ENCODE assay signal across 9 cellular contexts in genomic region chrX:65723706-65724105, GRCh38. TPM values are rescaled to one million over a fixed set of nuclear protein-coding genes. Genes with fewer than 3 reads are reported as not detected.
A peak's percentile ranks its signal among the peaks of the same experiment; 100 is the strongest.
DNase-seq lines count a peak whose midpoint lies in the region; ATAC-seq, FAIRE-seq and TF ChIP-seq lines count a peak whose summit lies in the region.
"Had no signal": no experiment of that assay in that cellular context is flagged by ENCODE, and none has a peak within 500 bp of the region (broad histone marks: within the 10 kb centered on the region; RNA-seq: fewer than 3 reads in every experiment).

No MANE protein-coding gene starts in this region.

- peaks cover 3% of the 10 kb centered on the region for H3K9me3 Mint-ChIP-seq in activated naive CD4-positive, alpha-beta T cell treated with anti-CD3 and anti-CD28 coated beads, Interleukin-2, amount 10 ng/mL, durations not matched to agents 7 days and 5 days
- H3K9me3 Mint-ChIP-seq in stimulated activated effector memory CD8-positive, alpha-beta T cell treated with anti-CD3 and anti-CD28 coated beads, Interleukin-12 subunit alpha, Interleukin-12 subunit beta, amount 100 ng/mL, for 72 hours: no peaks in the 10 kb centered on the region

- H3K4me1 Mint-ChIP-seq in activated naive CD4-positive, alpha-beta T cell treated with anti-CD3 and anti-CD28 coated beads, Interleukin-2, amount 10 ng/mL, durations not matched to agents 7 days and 5 days: peaks cover 91% of the 10 kb centered on the region
- peaks cover 76% of the 10 kb centered on the region for H3K4me1 Mint-ChIP-seq in stimulated activated effector memory CD8-positive, alpha-beta T cell treated with anti-CD3 and anti-CD28 coated beads, Interleukin-12 subunit alpha, Interleukin-12 subunit beta, amount 100 ng/mL, for 72 hours
- H3K4me1 Mint-ChIP-seq: nephron had no signal

- peak; percentile 64 for DNase-seq in activated effector memory CD4-positive, alpha-beta T cell treated with anti-CD3 and anti-CD28 coated beads, Interleukin-2, amount 50 U/mL, for 16 hours
- DNase-seq in activated effector memory CD4-positive, alpha-beta T cell treated with Interleukin-2 at 50 U/mL for 16 hours: no peak
- DNase-seq in activated naive CD4-positive, alpha-beta T cell treated with anti-CD3 and anti-CD28 coated beads, Interleukin-2, amount 10 ng/mL, durations not matched to agents 7 days and 5 days: peak; percentile 47
- no peak for DNase-seq in stimulated activated effector memory CD8-positive, alpha-beta T cell treated with anti-CD3 and anti-CD28 coated beads, Interleukin-12 subunit alpha, Interleukin-12 subunit beta, amount 100 ng/mL, for 72 hours (ENCODE audit: low spot score in 2 of 2)
- no peak for DNase-seq in mesenteric fat pad (ENCODE audit: low spot score)
- no peak for DNase-seq in tibial artery
- DNase-seq in H54 (ENCODE audit: insufficient read length, low spot score): no peak

- no peak overlapping the region for H3K4me3 Mint-ChIP-seq in activated naive CD4-positive, alpha-beta T cell treated with anti-CD3 and anti-CD28 coated beads, Interleukin-2, amount 10 ng/mL, durations not matched to agents 7 days and 5 days
- H3K4me3 Mint-ChIP-seq in stimulated activated effector memory CD8-positive, alpha-beta T cell treated with anti-CD3 and anti-CD28 coated beads, Interleukin-12 subunit alpha, Interleukin-12 subunit beta, amount 100 ng/mL, for 72 hours: peak overlapping the region; percentile 37
- H3K4me3 Mint-ChIP-seq: nephron had no signal

- peaks cover 0 to 62% (median under 1%) of the 10 kb centered on the region in 4 donors for H3K4me1 ChIP-seq in tibial artery

- H3K9me3 ChIP-seq in tibial artery: peaks cover 0 to 8% (median 3%) of the 10 kb centered on the region in 3 donors

- TF ChIP-seq POLR2A in H54 (IDR thresholded peaks at IDR 0.05; ENCODE audit: low read depth, low read length): no peak

- FAIRE-seq in H54 (lab: Jason Lieb, UNC): no peak

- H3K36me3 ChIP-seq in tibial artery: peaks cover 0 to 12% (median 10%) of the 10 kb centered on the region in 3 donors

- H3K36me3 Mint-ChIP-seq in activated naive CD4-positive, alpha-beta T cell treated with anti-CD3 and anti-CD28 coated beads, Interleukin-2, amount 10 ng/mL, durations not matched to agents 7 days and 5 days: peaks cover 74% of the 10 kb centered on the region
- peaks cover 95% of the 10 kb centered on the region for H3K36me3 Mint-ChIP-seq in stimulated activated effector memory CD8-positive, alpha-beta T cell treated with anti-CD3 and anti-CD28 coated beads, Interleukin-12 subunit alpha, Interleukin-12 subunit beta, amount 100 ng/mL, for 72 hours

- no peaks in the 10 kb centered on the region for H3K27me3 Mint-ChIP-seq in activated naive CD4-positive, alpha-beta T cell treated with anti-CD3 and anti-CD28 coated beads, Interleukin-2, amount 10 ng/mL, durations not matched to agents 7 days and 5 days

- no peak overlapping the region for H3K4me3 ChIP-seq in tibial artery

- H3K27ac Mint-ChIP-seq in activated naive CD4-positive, alpha-beta T cell treated with anti-CD3 and anti-CD28 coated beads, Interleukin-2, amount 10 ng/mL, durations not matched to agents 7 days and 5 days: peak overlapping the region; percentile 95
- peak overlapping the region; percentile 83 for H3K27ac Mint-ChIP-seq in stimulated activated effector memory CD8-positive, alpha-beta T cell treated with anti-CD3 and anti-CD28 coated beads, Interleukin-12 subunit alpha, Interleukin-12 subunit beta, amount 100 ng/mL, for 72 hours
- H3K27ac Mint-ChIP-seq: nephron had no signal

- no peak overlapping the region for H3K27ac ChIP-seq in tibial artery

- TF ChIP-seq CTCF in tibial artery (IDR thresholded peaks at IDR 0.05): no peak

- intact Hi-C loops in tibial artery (cut with DNase I; ENCODE audit: low total_unique reads): no loop called here

- peak; percentile 77 for ATAC-seq in HG03103 (IDR thresholded peaks at IDR 0.05; ENCODE audit: low read depth, unreplicated experiment)
- peak; percentile 92 for ATAC-seq in stimulated activated effector memory CD8-positive, alpha-beta T cell treated with anti-CD3 and anti-CD28 coated beads, Interleukin-12 subunit alpha, Interleukin-12 subunit beta, amount 100 ng/mL, for 72 hours

- no peaks in the 10 kb centered on the region for H3K27me3 ChIP-seq in tibial artery

- CTCF ChIA-PET in activated naive CD4-positive, alpha-beta T cell treated with anti-CD3 and anti-CD28 coated beads, Interleukin-2, amount 10 ng/mL, durations not matched to agents 7 days and 5 days (lab: Charles Lee): interaction anchor here (0.8 to 1.3 kb wide), 3 partner anchors 22 to 26 kb away, joined by 4 read pairs; no protein-coding TSS in a partner anchor

RNA-seq across cellular contexts. Expression of gene MSN, which starts 56.3 kb away (rescaled TPM):
- 296 TPM for total RNA-seq in mesenteric fat pad

Comparison
In these comparisons a context has a peak if more than half of its experiments do, and no peak if none do; other contexts are left out.
1. DNase-seq: peak in activated effector memory CD4-positive, alpha-beta T cell treated with anti-CD3 and anti-CD28 coated beads, Interleukin-2, amount 50 U/mL, for 16 hours (single experiment) and activated naive CD4-positive, alpha-beta T cell treated with anti-CD3 and anti-CD28 coated beads, Interleukin-2, amount 10 ng/mL, durations not matched to agents 7 days and 5 days (single experiment); none in activated effector memory CD4-positive, alpha-beta T cell treated with Interleukin-2 at 50 U/mL for 16 hours (single experiment), stimulated activated effector memory CD8-positive, alpha-beta T cell treated with anti-CD3 and anti-CD28 coated beads, Interleukin-12 subunit alpha, Interleukin-12 subunit beta, amount 100 ng/mL, for 72 hours (0 of 2), mesenteric fat pad (single experiment), tibial artery (0 of 2) and H54 (single experiment).